ENCODE assay signal across 23 cellular contexts in genomic region chr2:26845021-26845420, GRCh38. TPM values are rescaled to one million over a fixed set of nuclear protein-coding genes. Genes with fewer than 3 reads are reported as not detected.
DNase-seq lines count a peak whose midpoint lies in the region; ATAC-seq and TF ChIP-seq lines count a peak whose summit lies in the region.
"Had no signal": no experiment of that assay in that cellular context is flagged by ENCODE, and none has a peak within 500 bp of the region (broad histone marks: within the 10 kb centered on the region; RNA-seq: fewer than 3 reads in every experiment).

No MANE protein-coding gene starts in this region.

- H3K27ac ChIP-seq in WERI-Rb-1 (no peak overlapping the region), osteoblast (ENCODE audit: low read depth, low read length) (no peak overlapping the region)
- H3K27ac ChIP-seq: BLaER1, KMS-11, RWPE1 had no signal

- DNase-seq in NCI-H2227 (lab: John Stamatoyannopoulos, UW; ENCODE audit: unreplicated experiment) (peak; percentile 26), NCI-H2227 treated with DMSO at 0.1 percent for 48 hours (lab: John Stamatoyannopoulos, UW) (no peak), NCI-H2171 (lab: John Stamatoyannopoulos, UW) (peak; percentile 36), WERI-Rb-1 (peak; percentile 70), osteoblast (ENCODE audit: insufficient read length, low spot score, missing footprints) (peak; percentile 70), KBM-7 (no peak)
- DNase-seq: CD4-positive, CD25-positive, alpha-beta regulatory T cell; DND-41; MM.1S; NCI-H1092; NCI-H1417 treated with DMSO at 0.1 percent for 48 hours; NCI-H1694 treated with DMSO at 0.1 percent for 48 hours; NCI-H2081; NCI-H748 treated with DMSO at 0.1 percent for 48 hours; T-helper 1 cell had no signal

- H3K27me3 ChIP-seq in WERI-Rb-1 (ENCODE audit: insufficient read depth, low read depth, severe bottlenecking): peaks cover 3% of the 10 kb centered on the region
- H3K27me3 ChIP-seq in osteoblast (ENCODE audit: insufficient read depth, low read length): peaks cover 66% of the 10 kb centered on the region

- in situ Hi-C loops in KBM-7 (cut with MboI; ENCODE audit: low pct_unique_long_range_greater_than_20kb, low sequenced_read_pairs): loop anchor here (25.0 kb wide), 1 partner anchor 92 kb away; no protein-coding TSS in a partner anchor

- no peaks in the 10 kb centered on the region for H3K36me3 ChIP-seq in WERI-Rb-1
- H3K36me3 ChIP-seq in osteoblast (ENCODE audit: insufficient read depth, low read length): no peaks in the 10 kb centered on the region
- H3K36me3 ChIP-seq: BLaER1 had no signal

- ATAC-seq in GM18511 (IDR thresholded peaks at IDR 0.05; ENCODE audit: unreplicated experiment): no peak
- ATAC-seq: HCT116, Panc1 had no signal

- no peaks in the 10 kb centered on the region for H3K9me3 ChIP-seq in WERI-Rb-1 (ENCODE audit: severe bottlenecking)
- H3K9me3 ChIP-seq in osteoblast (ENCODE audit: low read depth, low read length): no peaks in the 10 kb centered on the region
- H3K9me3 ChIP-seq: BLaER1 had no signal

- no peaks in the 10 kb centered on the region for H3K4me1 ChIP-seq in osteoblast (ENCODE audit: insufficient read depth, low read length)

- TF ChIP-seq CTCF in WERI-Rb-1 (IDR thresholded peaks at IDR 0.05; ENCODE audit: low read depth, low read length) (no peak), osteoblast (IDR thresholded peaks at IDR 0.05; ENCODE audit: extremely low read depth, low read depth, low read length) (no peak)

- no peaks in the 10 kb centered on the region for H3K79me2 ChIP-seq in osteoblast (ENCODE audit: insufficient read depth, low read length)

- H3K4me3 ChIP-seq in WERI-Rb-1 (ENCODE audit: low read depth, low read length) (no peak overlapping the region), osteoblast (ENCODE audit: insufficient read depth, low read length) (no peak overlapping the region)
- H3K4me3 ChIP-seq: BLaER1 had no signal

- H4K20me1 ChIP-seq in osteoblast (ENCODE audit: insufficient read depth, low read length): peaks cover 2% of the 10 kb centered on the region

- no peak overlapping the region for H3K4me2 ChIP-seq in osteoblast (ENCODE audit: insufficient read depth, low read length)
- H3K4me2 ChIP-seq: BLaER1, KMS-11 had no signal

- no peak overlapping the region for H2AFZ ChIP-seq in osteoblast (ENCODE audit: low read length)

RNA-seq across cellular contexts. Expression of gene DPYSL5, which starts 2.9 kb away (rescaled TPM):
- total RNA-seq in osteoblast: not detected in 2 replicates
- total RNA-seq: CD4-positive, CD25-positive, alpha-beta regulatory T cell; OCI-LY7; SK-MEL-5 had no signal

RNA-seq across cellular contexts. Expression of gene CENPA, which starts 59.2 kb away (rescaled TPM):
- total RNA-seq in osteoblast: 2.2 and 2.9 TPM in 2 replicates

Comparison
In these comparisons a context has a peak if more than half of its experiments do, and no peak if none do; other contexts are left out.
1. DNase-seq: peak in NCI-H2227 (single experiment), NCI-H2171 (single experiment), WERI-Rb-1 (single experiment) and osteoblast (single experiment); none in NCI-H2227 treated with DMSO at 0.1 percent for 48 hours (single experiment) and KBM-7 (single experiment).